In the genomic region with DNA sequence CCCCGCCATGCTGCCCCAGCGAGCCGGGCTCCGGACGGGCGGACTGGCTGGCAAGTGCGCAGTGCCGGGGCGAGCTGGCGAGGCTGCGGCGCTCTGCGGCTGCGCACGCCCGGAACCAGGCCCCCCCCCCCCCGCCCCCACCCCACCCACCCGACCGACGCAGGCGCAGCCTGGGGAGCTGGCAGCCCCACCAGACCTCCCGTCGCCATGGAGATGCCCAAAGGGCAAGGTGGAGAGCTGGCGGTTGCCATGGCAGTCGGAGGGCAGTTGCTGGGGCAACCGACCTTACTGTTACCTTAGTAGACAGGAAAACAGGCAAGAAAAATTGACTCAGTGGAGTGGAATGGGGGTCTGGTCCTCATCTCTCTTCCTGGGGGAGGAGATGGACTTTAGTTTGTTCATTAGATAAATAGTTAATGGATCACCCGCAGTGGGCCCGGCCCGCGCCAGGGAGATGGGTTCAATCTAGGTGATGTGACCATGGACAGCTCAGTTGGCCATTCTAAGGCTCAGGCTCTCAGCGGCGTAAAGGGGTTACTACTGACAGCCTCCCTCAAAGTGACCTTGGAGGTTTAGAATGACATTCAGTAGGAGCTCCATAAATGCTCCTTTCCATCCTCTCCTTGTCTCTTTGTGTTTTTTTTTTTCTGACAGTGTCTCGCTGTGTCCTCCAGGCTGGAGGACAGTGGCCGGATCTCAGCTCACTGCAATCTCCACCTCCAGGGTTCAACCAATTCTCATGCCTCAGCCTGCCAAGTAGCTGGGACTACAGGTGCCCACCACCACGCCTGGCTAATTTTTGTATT, we compare ENCODE assay signal across 9 cellular contexts. TPM values are rescaled to one million over a fixed set of nuclear protein-coding genes. Genes with fewer than 3 reads are reported as not detected.
DNase-seq lines count a peak whose midpoint lies in the region; ATAC-seq lines count a peak whose summit lies in the region.
"Had no signal": no experiment of that assay in that cellular context is flagged by ENCODE, and none has a peak within 500 bp of the region (broad histone marks: within the 10 kb centered on the region; RNA-seq: fewer than 3 reads in every experiment).

A gene with protein sequence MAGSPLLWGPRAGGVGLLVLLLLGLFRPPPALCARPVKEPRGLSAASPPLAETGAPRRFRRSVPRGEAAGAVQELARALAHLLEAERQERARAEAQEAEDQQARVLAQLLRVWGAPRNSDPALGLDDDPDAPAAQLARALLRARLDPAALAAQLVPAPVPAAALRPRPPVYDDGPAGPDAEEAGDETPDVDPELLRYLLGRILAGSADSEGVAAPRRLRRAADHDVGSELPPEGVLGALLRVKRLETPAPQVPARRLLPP (minus strand): TSS at position 87 of the 806 bp plus-strand sequence. CDS start 78 bp downstream, at position 9.

- POLR2A ChIA-PET in activated naive CD8-positive, alpha-beta T cell treated with anti-CD3 and anti-CD28 coated beads, Interleukin-2, amount 10 ng/mL, durations not matched to agents 7 days and 5 days (lab: Charles Lee) = no interaction called here

- H3K27me3 ChIP-seq in GM23248 (replicated peaks; ENCODE audit: insufficient read depth) = 0 out of 2 replicates have a peak, but pooled peaks cover 4% of the 10 kb centered on the region

- no peaks in the 10 kb centered on the region for H3K79me2 ChIP-seq in GM23248 (ENCODE audit: insufficient read depth)

- peak within 1 kb of the TSS; percentile 62 for H3K4me3 Mint-ChIP-seq in activated naive CD8-positive, alpha-beta T cell treated with anti-CD3 and anti-CD28 coated beads, Interleukin-2, amount 10 ng/mL, durations not matched to agents 7 days and 5 days

- no peak for DNase-seq in GM23248
- peak; percentile 44 for DNase-seq in NCI-H226
- no peak for DNase-seq in activated naive CD8-positive, alpha-beta T cell treated with anti-CD3 and anti-CD28 coated beads, Interleukin-2, amount 10 ng/mL, durations not matched to agents 7 days and 5 days
- peak; percentile 96 for DNase-seq in left kidney (ENCODE audit: low read depth, low spot score)
- no peak for DNase-seq in ecto neural progenitor cell (ENCODE audit: low spot score)
- no peak for DNase-seq in ureter (ENCODE audit: low spot score)

- H3K36me3 ChIP-seq in GM23248 (ENCODE audit: low read depth) = no peaks in the 10 kb centered on the region
- no peaks in the 10 kb centered on the region for H3K36me3 ChIP-seq in urinary bladder (ENCODE audit: insufficient read depth)

- H4K20me1 ChIP-seq in GM23248 (ENCODE audit: insufficient read depth) = no peaks in the 10 kb centered on the region

- no peak for ATAC-seq in activated naive CD8-positive, alpha-beta T cell treated with anti-CD3 and anti-CD28 coated beads, Interleukin-2, amount 10 ng/mL, durations not matched to agents 7 days and 5 days (ENCODE audit: low read depth)
- ATAC-seq in GM19395 (IDR thresholded peaks at IDR 0.05; ENCODE audit: unreplicated experiment) = no peak

- H3K27me3 Mint-ChIP-seq in activated naive CD8-positive, alpha-beta T cell treated with anti-CD3 and anti-CD28 coated beads, Interleukin-2, amount 10 ng/mL, durations not matched to agents 7 days and 5 days = peaks cover 38% of the 10 kb centered on the region

- H3K27ac ChIP-seq in GM23248 (no peak within 1 kb of the TSS), urinary bladder (ENCODE audit: low read depth) (no peak within 1 kb of the TSS)
- H3K27ac ChIP-seq: foreskin keratinocyte had no signal

- no peak within 1 kb of the TSS for H3K27ac Mint-ChIP-seq in activated naive CD8-positive, alpha-beta T cell treated with anti-CD3 and anti-CD28 coated beads, Interleukin-2, amount 10 ng/mL, durations not matched to agents 7 days and 5 days

- WGBS in GM23248 (ENCODE audit: low coverage in 1 of 2, low lambda C conversion rate in 2 of 2, missing lambda C conversion rate in 2 of 2), 2 experiments = 12 to 27% methylated on average over 8 to 17 of the region's 35 CpGs
- WGBS in urinary bladder = 37% methylated on average over 15 of the region's 35 CpGs

- H3K4me1 Mint-ChIP-seq in activated naive CD8-positive, alpha-beta T cell treated with anti-CD3 and anti-CD28 coated beads, Interleukin-2, amount 10 ng/mL, durations not matched to agents 7 days and 5 days = peaks cover 7% of the 10 kb centered on the region

- no peak within 1 kb of the TSS for H3K4me2 ChIP-seq in GM23248 (ENCODE audit: unreplicated experiment)

- H3F3A ChIP-seq in GM23248 (ENCODE audit: insufficient read depth) = no peaks in the 10 kb centered on the region

- H3K9me3 Mint-ChIP-seq in activated naive CD8-positive, alpha-beta T cell treated with anti-CD3 and anti-CD28 coated beads, Interleukin-2, amount 10 ng/mL, durations not matched to agents 7 days and 5 days = no peaks in the 10 kb centered on the region

- no peaks in the 10 kb centered on the region for H3K9me2 ChIP-seq in GM23248 (ENCODE audit: insufficient read depth)

- in situ Hi-C loops in GM23248 (cut with MboI) = no loop called here

- H3K36me3 Mint-ChIP-seq in activated naive CD8-positive, alpha-beta T cell treated with anti-CD3 and anti-CD28 coated beads, Interleukin-2, amount 10 ng/mL, durations not matched to agents 7 days and 5 days = peaks cover 2% of the 10 kb centered on the region

- H3K4me3 ChIP-seq in GM23248 (0 out of 2 replicates have a peak within 1 kb of the TSS, but pooled peaks have one; percentile 15), urinary bladder (ENCODE audit: low read depth, low read length) (peak within 1 kb of the TSS; percentile 9)

- no peak within 1 kb of the TSS for H2AFZ ChIP-seq in GM23248

- H3K9me3 ChIP-seq in GM23248 (ENCODE audit: low read depth) = no peaks in the 10 kb centered on the region

- H3K9ac ChIP-seq in GM23248 = no peak within 1 kb of the TSS

- H3K4me1 ChIP-seq in GM23248 (ENCODE audit: insufficient read depth) (no peaks in the 10 kb centered on the region), urinary bladder (ENCODE audit: insufficient read depth) (no peaks in the 10 kb centered on the region)
- H3K4me1 ChIP-seq: foreskin keratinocyte had no signal

RNA-seq across cellular contexts. Expression of the gene that starts here (rescaled TPM):
- total RNA-seq in GM23248 (2014; rRNA removed; shearing (Covaris generic)) = 0.89 and 3.1 TPM in 2 replicates
- 1.4 and 2.1 TPM in 2 replicates for polyA plus RNA-seq in GM23248 (2016; fragmentation: Nextera tagmentation; extraction: Ambion mirVana)
- total RNA-seq in activated naive CD8-positive, alpha-beta T cell treated with anti-CD3 and anti-CD28 coated beads, Interleukin-2, amount 10 ng/mL, durations not matched to agents 7 days and 5 days = 1 to 10 TPM in 1 of 2 experiments, under 1 TPM in 1; 0.68 to 1.2 TPM
- 1.1 TPM for total RNA-seq in urinary bladder
- polyA plus RNA-seq in urinary bladder = 6.9 TPM
- 4.5 TPM for total RNA-seq in ureter

Comparison
In these comparisons a context has a peak if more than half of its experiments do, and no peak if none do; other contexts are left out.
1. DNase-seq: peak in NCI-H226 (single experiment) and left kidney (single experiment); none in GM23248 (single experiment), activated naive CD8-positive, alpha-beta T cell treated with anti-CD3 and anti-CD28 coated beads, Interleukin-2, amount 10 ng/mL, durations not matched to agents 7 days and 5 days (single experiment), ecto neural progenitor cell (single experiment) and ureter (single experiment).